1 cellular context compared by ENCODE assay signal in the genomic region with DNA sequence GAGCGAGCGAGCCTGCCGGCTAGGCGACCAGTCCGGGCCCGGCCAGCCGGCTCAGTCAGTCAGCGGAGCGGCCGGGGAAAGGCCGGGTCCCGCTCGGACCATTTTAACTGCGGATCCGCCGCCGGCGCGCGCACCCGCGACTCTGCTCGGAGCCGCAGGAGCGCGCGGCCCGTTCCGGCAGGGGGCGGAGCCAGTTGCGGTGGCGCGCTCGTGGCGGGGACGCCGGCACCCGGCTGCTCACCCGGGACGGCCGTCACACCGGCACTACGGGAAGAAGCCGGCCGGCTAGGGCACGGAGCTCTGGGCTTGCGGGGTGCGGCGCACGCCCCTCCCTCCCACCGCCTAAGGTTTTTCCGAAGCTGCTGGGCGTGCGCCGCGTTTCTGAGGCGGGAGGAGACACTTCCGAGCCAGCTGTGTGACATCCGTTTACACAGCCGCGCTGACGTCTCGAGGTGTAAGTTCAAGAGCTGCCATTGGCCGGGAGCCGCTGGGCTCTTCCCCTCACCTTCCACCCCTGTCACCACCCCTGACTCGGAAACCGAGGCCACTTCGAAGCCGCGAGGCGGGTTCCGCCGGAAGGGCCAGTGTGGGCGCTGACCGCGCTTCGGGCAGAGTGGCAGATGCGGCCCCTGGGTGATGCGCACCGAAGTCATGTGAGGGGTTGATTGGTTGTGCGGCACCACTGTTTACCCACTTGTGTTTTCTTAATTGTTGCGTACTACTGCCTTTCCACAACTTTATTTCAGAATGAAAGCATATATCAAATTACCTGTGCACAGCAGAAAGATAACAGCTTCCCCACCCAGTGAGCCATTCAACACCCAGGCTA.
TF ChIP-seq lines count a peak whose summit lies in the region.

A gene (minus strand): TSS at position 144 of the 829 bp plus-strand sequence.

TF ChIP-seq in HEK293, 187 proteins besides CTCF, POLR2A, EP300 and RAD21 (continued from another document and continues in another):
- TF ChIP-seq, protein P1, sequence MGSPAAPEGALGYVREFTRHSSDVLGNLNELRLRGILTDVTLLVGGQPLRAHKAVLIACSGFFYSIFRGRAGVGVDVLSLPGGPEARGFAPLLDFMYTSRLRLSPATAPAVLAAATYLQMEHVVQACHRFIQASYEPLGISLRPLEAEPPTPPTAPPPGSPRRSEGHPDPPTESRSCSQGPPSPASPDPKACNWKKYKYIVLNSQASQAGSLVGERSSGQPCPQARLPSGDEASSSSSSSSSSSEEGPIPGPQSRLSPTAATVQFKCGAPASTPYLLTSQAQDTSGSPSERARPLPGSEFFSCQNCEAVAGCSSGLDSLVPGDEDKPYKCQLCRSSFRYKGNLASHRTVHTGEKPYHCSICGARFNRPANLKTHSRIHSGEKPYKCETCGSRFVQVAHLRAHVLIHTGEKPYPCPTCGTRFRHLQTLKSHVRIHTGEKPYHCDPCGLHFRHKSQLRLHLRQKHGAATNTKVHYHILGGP (tag by site-specific recombination; IDR thresholded peaks at IDR 0.05), result no peak
- peak; percentile 52 for TF ChIP-seq ZBTB21 (tag by site-specific recombination; IDR thresholded peaks at IDR 0.05)
- TF ChIP-seq, protein P2, sequence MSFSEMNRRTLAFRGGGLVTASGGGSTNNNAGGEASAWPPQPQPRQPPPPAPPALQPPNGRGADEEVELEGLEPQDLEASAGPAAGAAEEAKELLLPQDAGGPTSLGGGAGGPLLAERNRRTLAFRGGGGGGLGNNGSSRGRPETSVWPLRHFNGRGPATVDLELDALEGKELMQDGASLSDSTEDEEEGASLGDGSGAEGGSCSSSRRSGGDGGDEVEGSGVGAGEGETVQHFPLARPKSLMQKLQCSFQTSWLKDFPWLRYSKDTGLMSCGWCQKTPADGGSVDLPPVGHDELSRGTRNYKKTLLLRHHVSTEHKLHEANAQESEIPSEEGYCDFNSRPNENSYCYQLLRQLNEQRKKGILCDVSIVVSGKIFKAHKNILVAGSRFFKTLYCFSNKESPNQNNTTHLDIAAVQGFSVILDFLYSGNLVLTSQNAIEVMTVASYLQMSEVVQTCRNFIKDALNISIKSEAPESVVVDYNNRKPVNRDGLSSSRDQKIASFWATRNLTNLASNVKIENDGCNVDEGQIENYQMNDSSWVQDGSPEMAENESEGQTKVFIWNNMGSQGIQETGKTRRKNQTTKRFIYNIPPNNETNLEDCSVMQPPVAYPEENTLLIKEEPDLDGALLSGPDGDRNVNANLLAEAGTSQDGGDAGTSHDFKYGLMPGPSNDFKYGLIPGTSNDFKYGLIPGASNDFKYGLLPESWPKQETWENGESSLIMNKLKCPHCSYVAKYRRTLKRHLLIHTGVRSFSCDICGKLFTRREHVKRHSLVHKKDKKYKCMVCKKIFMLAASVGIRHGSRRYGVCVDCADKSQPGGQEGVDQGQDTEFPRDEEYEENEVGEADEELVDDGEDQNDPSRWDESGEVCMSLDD (tag by site-specific recombination; IDR thresholded peaks at IDR 0.05), result peak; percentile 58; the same call in 1 of the 2 replicates
- TF ChIP-seq ZFP3 (tag by site-specific recombination; IDR thresholded peaks at IDR 0.05; ENCODE audit: low read depth), result no peak
- TF ChIP-seq ZBTB7A (tag by site-specific recombination; IDR thresholded peaks at IDR 0.05; ENCODE audit: low read depth), result no peak
- no peak for TF ChIP-seq ZNF239 (tag by site-specific recombination; IDR thresholded peaks at IDR 0.05)
- TF ChIP-seq, protein P3, sequence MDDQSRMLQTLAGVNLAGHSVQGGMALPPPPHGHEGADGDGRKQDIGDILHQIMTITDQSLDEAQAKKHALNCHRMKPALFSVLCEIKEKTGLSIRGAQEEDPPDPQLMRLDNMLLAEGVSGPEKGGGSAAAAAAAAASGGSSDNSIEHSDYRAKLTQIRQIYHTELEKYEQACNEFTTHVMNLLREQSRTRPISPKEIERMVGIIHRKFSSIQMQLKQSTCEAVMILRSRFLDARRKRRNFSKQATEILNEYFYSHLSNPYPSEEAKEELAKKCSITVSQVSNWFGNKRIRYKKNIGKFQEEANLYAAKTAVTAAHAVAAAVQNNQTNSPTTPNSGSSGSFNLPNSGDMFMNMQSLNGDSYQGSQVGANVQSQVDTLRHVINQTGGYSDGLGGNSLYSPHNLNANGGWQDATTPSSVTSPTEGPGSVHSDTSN (CRISPR knock-in tag; IDR thresholded peaks at IDR 0.05), result no peak
- no peak for TF ChIP-seq ZNF776 (tag by site-specific recombination; IDR thresholded peaks at IDR 0.05; ENCODE audit: borderline replicate concordance)
- TF ChIP-seq SP7 (tag by site-specific recombination; IDR thresholded peaks at IDR 0.05), result peak; percentile 49; the same call in 1 of the 2 replicates
- TF ChIP-seq, protein P4, sequence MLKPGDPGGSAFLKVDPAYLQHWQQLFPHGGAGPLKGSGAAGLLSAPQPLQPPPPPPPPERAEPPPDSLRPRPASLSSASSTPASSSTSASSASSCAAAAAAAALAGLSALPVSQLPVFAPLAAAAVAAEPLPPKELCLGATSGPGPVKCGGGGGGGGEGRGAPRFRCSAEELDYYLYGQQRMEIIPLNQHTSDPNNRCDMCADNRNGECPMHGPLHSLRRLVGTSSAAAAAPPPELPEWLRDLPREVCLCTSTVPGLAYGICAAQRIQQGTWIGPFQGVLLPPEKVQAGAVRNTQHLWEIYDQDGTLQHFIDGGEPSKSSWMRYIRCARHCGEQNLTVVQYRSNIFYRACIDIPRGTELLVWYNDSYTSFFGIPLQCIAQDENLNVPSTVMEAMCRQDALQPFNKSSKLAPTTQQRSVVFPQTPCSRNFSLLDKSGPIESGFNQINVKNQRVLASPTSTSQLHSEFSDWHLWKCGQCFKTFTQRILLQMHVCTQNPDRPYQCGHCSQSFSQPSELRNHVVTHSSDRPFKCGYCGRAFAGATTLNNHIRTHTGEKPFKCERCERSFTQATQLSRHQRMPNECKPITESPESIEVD (tag by site-specific recombination; IDR thresholded peaks at IDR 0.05), result no peak
- no peak for TF ChIP-seq ZNF202 (tag by site-specific recombination; IDR thresholded peaks at IDR 0.05; ENCODE audit: borderline replicate concordance)
- TF ChIP-seq MEIS1 (CRISPR knock-in tag; IDR thresholded peaks at IDR 0.05; ENCODE audit: borderline replicate concordance), result no peak
- no peak for TF ChIP-seq ZFP41 (tag by site-specific recombination; IDR thresholded peaks at IDR 0.05; ENCODE audit: borderline replicate concordance)
- TF ChIP-seq ZNF302 (tag by site-specific recombination; IDR thresholded peaks at IDR 0.05; ENCODE audit: low read depth), result no peak
- TF ChIP-seq ZNF354C (tag by site-specific recombination; IDR thresholded peaks at IDR 0.05; ENCODE audit: borderline replicate concordance, low read depth), result no peak
- TF ChIP-seq ZNF248 (tag by site-specific recombination; IDR thresholded peaks at IDR 0.05), result no peak
- peak; percentile 60 for TF ChIP-seq EGR2 (tag by site-specific recombination; IDR thresholded peaks at IDR 0.05; ENCODE audit: low read depth)
- TF ChIP-seq FEZF1 (tag by site-specific recombination; IDR thresholded peaks at IDR 0.05), result peak; percentile 81
- no peak; the same call in 1 of the 2 replicates for TF ChIP-seq ZBTB48 (tag by site-specific recombination; IDR thresholded peaks at IDR 0.05)
- no peak for TF ChIP-seq ZNF701 (tag by site-specific recombination; IDR thresholded peaks at IDR 0.05)
- TF ChIP-seq KLF9 (tag by site-specific recombination; IDR thresholded peaks at IDR 0.05; ENCODE audit: low read depth), result peak; percentile 59; the same call in 1 of the 2 replicates
- TF ChIP-seq, protein P5, sequence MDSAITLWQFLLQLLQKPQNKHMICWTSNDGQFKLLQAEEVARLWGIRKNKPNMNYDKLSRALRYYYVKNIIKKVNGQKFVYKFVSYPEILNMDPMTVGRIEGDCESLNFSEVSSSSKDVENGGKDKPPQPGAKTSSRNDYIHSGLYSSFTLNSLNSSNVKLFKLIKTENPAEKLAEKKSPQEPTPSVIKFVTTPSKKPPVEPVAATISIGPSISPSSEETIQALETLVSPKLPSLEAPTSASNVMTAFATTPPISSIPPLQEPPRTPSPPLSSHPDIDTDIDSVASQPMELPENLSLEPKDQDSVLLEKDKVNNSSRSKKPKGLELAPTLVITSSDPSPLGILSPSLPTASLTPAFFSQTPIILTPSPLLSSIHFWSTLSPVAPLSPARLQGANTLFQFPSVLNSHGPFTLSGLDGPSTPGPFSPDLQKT (IDR thresholded peaks at IDR 0.05; ENCODE audit: borderline replicate concordance, low read depth, low read length), result no peak; the same call in 1 of the 2 replicates
- TF ChIP-seq ZNF549 (tag by site-specific recombination; IDR thresholded peaks at IDR 0.05), result no peak
- TF ChIP-seq ZNF677 (tag by site-specific recombination; IDR thresholded peaks at IDR 0.05), result no peak
- TF ChIP-seq ZNF670 (tag by site-specific recombination; IDR thresholded peaks at IDR 0.05; ENCODE audit: low read depth), result no peak
- TF ChIP-seq ZNF214 (tag by site-specific recombination; IDR thresholded peaks at IDR 0.05; ENCODE audit: borderline replicate concordance), result no peak
- TF ChIP-seq ZNF174 (tag by site-specific recombination; IDR thresholded peaks at IDR 0.05), result no peak
- TF ChIP-seq ZNF707 (tag by site-specific recombination; IDR thresholded peaks at IDR 0.05), result no peak
- no peak for TF ChIP-seq ZNF658 (tag by site-specific recombination; IDR thresholded peaks at IDR 0.05)
- no peak for TF ChIP-seq ZNF157 (tag by site-specific recombination; IDR thresholded peaks at IDR 0.05)
- TF ChIP-seq, protein P6, sequence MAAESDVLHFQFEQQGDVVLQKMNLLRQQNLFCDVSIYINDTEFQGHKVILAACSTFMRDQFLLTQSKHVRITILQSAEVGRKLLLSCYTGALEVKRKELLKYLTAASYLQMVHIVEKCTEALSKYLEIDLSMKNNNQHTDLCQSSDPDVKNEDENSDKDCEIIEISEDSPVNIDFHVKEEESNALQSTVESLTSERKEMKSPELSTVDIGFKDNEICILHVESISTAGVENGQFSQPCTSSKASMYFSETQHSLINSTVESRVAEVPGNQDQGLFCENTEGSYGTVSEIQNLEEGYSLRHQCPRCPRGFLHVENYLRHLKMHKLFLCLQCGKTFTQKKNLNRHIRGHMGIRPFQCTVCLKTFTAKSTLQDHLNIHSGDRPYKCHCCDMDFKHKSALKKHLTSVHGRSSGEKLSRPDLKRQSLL (tag by site-specific recombination; IDR thresholded peaks at IDR 0.05), result no peak
- TF ChIP-seq, protein P7, sequence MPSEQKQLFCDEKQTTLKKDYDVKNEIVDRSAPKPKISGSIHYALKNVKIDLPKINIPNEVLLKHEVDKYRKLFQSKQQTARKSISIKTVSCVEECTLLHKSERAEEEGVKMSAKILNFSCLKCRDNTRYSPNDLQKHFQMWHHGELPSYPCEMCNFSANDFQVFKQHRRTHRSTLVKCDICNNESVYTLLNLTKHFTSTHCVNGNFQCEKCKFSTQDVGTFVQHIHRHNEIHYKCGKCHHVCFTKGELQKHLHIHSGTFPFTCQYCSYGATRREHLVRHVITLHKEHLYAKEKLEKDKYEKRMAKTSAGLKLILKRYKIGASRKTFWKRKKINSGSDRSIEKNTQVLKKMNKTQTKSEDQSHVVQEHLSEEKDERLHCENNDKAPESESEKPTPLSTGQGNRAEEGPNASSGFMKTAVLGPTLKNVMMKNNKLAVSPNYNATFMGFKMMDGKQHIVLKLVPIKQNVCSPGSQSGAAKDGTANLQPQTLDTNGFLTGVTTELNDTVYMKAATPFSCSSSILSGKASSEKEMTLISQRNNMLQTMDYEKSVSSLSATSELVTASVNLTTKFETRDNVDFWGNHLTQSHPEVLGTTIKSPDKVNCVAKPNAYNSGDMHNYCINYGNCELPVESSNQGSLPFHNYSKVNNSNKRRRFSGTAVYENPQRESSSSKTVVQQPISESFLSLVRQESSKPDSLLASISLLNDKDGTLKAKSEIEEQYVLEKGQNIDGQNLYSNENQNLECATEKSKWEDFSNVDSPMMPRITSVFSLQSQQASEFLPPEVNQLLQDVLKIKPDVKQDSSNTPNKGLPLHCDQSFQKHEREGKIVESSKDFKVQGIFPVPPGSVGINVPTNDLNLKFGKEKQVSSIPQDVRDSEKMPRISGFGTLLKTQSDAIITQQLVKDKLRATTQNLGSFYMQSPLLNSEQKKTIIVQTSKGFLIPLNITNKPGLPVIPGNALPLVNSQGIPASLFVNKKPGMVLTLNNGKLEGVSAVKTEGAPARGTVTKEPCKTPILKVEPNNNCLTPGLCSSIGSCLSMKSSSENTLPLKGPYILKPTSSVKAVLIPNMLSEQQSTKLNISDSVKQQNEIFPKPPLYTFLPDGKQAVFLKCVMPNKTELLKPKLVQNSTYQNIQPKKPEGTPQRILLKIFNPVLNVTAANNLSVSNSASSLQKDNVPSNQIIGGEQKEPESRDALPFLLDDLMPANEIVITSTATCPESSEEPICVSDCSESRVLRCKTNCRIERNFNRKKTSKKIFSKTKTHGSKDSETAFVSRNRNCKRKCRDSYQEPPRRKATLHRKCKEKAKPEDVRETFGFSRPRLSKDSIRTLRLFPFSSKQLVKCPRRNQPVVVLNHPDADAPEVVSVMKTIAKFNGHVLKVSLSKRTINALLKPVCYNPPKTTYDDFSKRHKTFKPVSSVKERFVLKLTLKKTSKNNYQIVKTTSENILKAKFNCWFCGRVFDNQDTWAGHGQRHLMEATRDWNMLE (tag by site-specific recombination; conservative IDR thresholded peaks at IDR 0.05; ENCODE audit: low read depth), result peak; percentile 71
- TF ChIP-seq, protein P8, sequence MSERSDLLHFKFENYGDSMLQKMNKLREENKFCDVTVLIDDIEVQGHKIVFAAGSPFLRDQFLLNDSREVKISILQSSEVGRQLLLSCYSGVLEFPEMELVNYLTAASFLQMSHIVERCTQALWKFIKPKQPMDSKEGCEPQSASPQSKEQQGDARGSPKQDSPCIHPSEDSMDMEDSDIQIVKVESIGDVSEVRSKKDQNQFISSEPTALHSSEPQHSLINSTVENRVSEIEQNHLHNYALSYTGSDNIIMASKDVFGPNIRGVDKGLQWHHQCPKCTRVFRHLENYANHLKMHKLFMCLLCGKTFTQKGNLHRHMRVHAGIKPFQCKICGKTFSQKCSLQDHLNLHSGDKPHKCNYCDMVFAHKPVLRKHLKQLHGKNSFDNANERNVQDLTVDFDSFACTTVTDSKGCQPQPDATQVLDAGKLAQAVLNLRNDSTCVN (tag by site-specific recombination; optimal IDR thresholded peaks at IDR 0.05), result peak; percentile 83
- peak; percentile 54; the same call in 1 of the 2 replicates for TF ChIP-seq ZBTB20 (tag by site-specific recombination; IDR thresholded peaks at IDR 0.05)
- no peak for TF ChIP-seq ZNF10 (tag by site-specific recombination; IDR thresholded peaks at IDR 0.05)
- TF ChIP-seq ZNF114 (tag by site-specific recombination; IDR thresholded peaks at IDR 0.05), result no peak
- TF ChIP-seq ZNF600 (tag by site-specific recombination; IDR thresholded peaks at IDR 0.05), result peak; percentile 70; the same call in 1 of the 2 replicates
- peak; percentile 100 for TF ChIP-seq ZNF341 (tag by site-specific recombination; IDR thresholded peaks at IDR 0.05; ENCODE audit: low read depth)
- TF ChIP-seq ZNF223 (tag by site-specific recombination; IDR thresholded peaks at IDR 0.05), result no peak
- 0 out of 2 replicates have a peak, but pooled peaks have one; percentile 34 for TF ChIP-seq ZFP37 (tag by site-specific recombination; IDR thresholded peaks at IDR 0.05)
- peak; percentile 87 for TF ChIP-seq ZNF629 (tag by site-specific recombination; IDR thresholded peaks at IDR 0.05)
- peak; percentile 46 for TF ChIP-seq ZNF366 (tag by site-specific recombination; conservative IDR thresholded peaks at IDR 0.05)
- no peak for TF ChIP-seq ZNF514 (tag by site-specific recombination; IDR thresholded peaks at IDR 0.05)
- TF ChIP-seq ZNF561 (tag by site-specific recombination; IDR thresholded peaks at IDR 0.05; ENCODE audit: borderline replicate concordance), result peak; percentile 93
- no peak for TF ChIP-seq ZNF626 (tag by site-specific recombination; IDR thresholded peaks at IDR 0.05)
